In the genomic region with DNA sequence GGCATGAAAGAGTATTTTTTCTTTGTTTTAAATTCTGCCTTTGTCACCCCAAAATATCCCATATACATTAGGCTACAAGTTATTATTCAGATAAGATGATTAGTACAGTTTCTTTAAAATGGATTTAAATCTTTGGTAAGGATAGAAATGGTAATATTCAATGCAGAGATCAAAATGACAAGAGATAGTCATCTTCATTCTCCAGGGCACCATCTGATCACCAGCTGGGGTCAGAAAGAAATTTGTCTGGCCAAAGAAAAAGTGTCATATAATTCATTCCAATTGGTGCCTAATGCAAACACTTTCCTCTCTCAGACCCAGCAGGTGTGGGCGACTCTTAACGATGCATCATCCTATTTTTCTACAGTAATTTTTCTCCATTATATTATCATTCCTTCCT, we compare ENCODE assay signal across 1 cellular context.
TF ChIP-seq lines count a peak whose summit lies in the region.

No MANE protein-coding gene starts in this region.

TF ChIP-seq in H1, 55 proteins besides CTCF, POLR2A, EP300 and RAD21 (continued from another document):
- TF ChIP-seq, protein P1, sequence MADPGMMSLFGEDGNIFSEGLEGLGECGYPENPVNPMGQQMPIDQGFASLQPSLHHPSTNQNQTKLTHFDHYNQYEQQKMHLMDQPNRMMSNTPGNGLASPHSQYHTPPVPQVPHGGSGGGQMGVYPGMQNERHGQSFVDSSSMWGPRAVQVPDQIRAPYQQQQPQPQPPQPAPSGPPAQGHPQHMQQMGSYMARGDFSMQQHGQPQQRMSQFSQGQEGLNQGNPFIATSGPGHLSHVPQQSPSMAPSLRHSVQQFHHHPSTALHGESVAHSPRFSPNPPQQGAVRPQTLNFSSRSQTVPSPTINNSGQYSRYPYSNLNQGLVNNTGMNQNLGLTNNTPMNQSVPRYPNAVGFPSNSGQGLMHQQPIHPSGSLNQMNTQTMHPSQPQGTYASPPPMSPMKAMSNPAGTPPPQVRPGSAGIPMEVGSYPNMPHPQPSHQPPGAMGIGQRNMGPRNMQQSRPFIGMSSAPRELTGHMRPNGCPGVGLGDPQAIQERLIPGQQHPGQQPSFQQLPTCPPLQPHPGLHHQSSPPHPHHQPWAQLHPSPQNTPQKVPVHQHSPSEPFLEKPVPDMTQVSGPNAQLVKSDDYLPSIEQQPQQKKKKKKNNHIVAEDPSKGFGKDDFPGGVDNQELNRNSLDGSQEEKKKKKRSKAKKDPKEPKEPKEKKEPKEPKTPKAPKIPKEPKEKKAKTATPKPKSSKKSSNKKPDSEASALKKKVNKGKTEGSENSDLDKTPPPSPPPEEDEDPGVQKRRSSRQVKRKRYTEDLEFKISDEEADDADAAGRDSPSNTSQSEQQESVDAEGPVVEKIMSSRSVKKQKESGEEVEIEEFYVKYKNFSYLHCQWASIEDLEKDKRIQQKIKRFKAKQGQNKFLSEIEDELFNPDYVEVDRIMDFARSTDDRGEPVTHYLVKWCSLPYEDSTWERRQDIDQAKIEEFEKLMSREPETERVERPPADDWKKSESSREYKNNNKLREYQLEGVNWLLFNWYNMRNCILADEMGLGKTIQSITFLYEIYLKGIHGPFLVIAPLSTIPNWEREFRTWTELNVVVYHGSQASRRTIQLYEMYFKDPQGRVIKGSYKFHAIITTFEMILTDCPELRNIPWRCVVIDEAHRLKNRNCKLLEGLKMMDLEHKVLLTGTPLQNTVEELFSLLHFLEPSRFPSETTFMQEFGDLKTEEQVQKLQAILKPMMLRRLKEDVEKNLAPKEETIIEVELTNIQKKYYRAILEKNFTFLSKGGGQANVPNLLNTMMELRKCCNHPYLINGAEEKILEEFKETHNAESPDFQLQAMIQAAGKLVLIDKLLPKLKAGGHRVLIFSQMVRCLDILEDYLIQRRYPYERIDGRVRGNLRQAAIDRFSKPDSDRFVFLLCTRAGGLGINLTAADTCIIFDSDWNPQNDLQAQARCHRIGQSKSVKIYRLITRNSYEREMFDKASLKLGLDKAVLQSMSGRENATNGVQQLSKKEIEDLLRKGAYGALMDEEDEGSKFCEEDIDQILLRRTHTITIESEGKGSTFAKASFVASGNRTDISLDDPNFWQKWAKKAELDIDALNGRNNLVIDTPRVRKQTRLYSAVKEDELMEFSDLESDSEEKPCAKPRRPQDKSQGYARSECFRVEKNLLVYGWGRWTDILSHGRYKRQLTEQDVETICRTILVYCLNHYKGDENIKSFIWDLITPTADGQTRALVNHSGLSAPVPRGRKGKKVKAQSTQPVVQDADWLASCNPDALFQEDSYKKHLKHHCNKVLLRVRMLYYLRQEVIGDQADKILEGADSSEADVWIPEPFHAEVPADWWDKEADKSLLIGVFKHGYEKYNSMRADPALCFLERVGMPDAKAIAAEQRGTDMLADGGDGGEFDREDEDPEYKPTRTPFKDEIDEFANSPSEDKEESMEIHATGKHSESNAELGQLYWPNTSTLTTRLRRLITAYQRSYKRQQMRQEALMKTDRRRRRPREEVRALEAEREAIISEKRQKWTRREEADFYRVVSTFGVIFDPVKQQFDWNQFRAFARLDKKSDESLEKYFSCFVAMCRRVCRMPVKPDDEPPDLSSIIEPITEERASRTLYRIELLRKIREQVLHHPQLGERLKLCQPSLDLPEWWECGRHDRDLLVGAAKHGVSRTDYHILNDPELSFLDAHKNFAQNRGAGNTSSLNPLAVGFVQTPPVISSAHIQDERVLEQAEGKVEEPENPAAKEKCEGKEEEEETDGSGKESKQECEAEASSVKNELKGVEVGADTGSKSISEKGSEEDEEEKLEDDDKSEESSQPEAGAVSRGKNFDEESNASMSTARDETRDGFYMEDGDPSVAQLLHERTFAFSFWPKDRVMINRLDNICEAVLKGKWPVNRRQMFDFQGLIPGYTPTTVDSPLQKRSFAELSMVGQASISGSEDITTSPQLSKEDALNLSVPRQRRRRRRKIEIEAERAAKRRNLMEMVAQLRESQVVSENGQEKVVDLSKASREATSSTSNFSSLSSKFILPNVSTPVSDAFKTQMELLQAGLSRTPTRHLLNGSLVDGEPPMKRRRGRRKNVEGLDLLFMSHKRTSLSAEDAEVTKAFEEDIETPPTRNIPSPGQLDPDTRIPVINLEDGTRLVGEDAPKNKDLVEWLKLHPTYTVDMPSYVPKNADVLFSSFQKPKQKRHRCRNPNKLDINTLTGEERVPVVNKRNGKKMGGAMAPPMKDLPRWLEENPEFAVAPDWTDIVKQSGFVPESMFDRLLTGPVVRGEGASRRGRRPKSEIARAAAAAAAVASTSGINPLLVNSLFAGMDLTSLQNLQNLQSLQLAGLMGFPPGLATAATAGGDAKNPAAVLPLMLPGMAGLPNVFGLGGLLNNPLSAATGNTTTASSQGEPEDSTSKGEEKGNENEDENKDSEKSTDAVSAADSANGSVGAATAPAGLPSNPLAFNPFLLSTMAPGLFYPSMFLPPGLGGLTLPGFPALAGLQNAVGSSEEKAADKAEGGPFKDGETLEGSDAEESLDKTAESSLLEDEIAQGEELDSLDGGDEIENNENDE (IDR thresholded peaks at IDR 0.05; ENCODE audit: insufficient replicate concordance, low read length) = no peak
- TF ChIP-seq, protein P2, sequence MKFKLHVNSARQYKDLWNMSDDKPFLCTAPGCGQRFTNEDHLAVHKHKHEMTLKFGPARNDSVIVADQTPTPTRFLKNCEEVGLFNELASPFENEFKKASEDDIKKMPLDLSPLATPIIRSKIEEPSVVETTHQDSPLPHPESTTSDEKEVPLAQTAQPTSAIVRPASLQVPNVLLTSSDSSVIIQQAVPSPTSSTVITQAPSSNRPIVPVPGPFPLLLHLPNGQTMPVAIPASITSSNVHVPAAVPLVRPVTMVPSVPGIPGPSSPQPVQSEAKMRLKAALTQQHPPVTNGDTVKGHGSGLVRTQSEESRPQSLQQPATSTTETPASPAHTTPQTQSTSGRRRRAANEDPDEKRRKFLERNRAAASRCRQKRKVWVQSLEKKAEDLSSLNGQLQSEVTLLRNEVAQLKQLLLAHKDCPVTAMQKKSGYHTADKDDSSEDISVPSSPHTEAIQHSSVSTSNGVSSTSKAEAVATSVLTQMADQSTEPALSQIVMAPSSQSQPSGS (IDR thresholded peaks at IDR 0.05; ENCODE audit: low read length) = no peak
- TF ChIP-seq SUZ12 (IDR thresholded peaks at IDR 0.05; ENCODE audit: low read length) (no peak), NANOG (IDR thresholded peaks at IDR 0.05; ENCODE audit: insufficient read depth, low read depth, low read length, poor library complexity, severe bottlenecking) (no peak), CHD1 (IDR thresholded peaks at IDR 0.05; ENCODE audit: low read depth, low read length) (no peak)
